2 cellular contexts compared by ENCODE assay signal in the genomic region with DNA sequence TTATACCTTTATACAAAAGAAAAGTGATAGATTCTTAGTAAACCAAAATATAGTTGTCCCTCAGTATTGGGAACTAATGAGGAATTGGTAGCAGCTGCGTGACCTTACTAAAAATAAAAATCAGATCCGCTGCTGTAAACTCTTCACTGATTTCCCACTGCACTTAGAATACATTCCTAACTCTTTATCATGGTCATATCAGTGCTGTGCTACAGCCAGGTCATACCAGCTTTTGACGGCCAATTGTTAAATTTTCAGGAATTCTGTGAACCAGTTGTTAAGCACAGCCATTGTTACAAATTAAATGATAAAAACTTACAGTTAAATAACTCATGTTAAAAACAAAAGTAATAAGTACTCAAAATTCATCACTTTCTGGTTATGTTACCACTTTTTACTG.
TF ChIP-seq lines count a peak whose summit lies in the region.

No MANE protein-coding gene starts in this region.

TF ChIP-seq in SK-N-SH treated with all-trans-retinoic acid at 6 μM for 48 hours, 23 proteins besides CTCF, POLR2A, EP300 and RAD21 (continued from another document):
- TF ChIP-seq, protein P1, sequence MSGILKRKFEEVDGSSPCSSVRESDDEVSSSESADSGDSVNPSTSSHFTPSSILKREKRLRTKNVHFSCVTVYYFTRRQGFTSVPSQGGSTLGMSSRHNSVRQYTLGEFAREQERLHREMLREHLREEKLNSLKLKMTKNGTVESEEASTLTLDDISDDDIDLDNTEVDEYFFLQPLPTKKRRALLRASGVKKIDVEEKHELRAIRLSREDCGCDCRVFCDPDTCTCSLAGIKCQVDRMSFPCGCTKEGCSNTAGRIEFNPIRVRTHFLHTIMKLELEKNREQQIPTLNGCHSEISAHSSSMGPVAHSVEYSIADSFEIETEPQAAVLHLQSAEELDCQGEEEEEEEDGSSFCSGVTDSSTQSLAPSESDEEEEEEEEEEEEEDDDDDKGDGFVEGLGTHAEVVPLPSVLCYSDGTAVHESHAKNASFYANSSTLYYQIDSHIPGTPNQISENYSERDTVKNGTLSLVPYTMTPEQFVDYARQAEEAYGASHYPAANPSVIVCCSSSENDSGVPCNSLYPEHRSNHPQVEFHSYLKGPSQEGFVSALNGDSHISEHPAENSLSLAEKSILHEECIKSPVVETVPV (CRISPR knock-in tag; IDR thresholded peaks at IDR 0.05) = no peak
- TF ChIP-seq ZFP3 (CRISPR knock-in tag; IDR thresholded peaks at IDR 0.05) (no peak), ZC3H10 (CRISPR knock-in tag; IDR thresholded peaks at IDR 0.05) (no peak), ZNF70 (CRISPR knock-in tag; IDR thresholded peaks at IDR 0.05) (no peak), ZNF565 (CRISPR knock-in tag; conservative IDR thresholded peaks at IDR 0.05; ENCODE audit: low read depth) (no peak), SNAI2 (CRISPR knock-in tag; IDR thresholded peaks at IDR 0.05) (no peak), TCF4 (CRISPR knock-in tag; IDR thresholded peaks at IDR 0.05; ENCODE audit: borderline replicate concordance) (no peak), BACH2 (CRISPR knock-in tag; IDR thresholded peaks at IDR 0.05; ENCODE audit: borderline replicate concordance) (no peak), ZNF8 (CRISPR knock-in tag; IDR thresholded peaks at IDR 0.05) (no peak), OSR1 (CRISPR knock-in tag; IDR thresholded peaks at IDR 0.05) (no peak), RARB (CRISPR knock-in tag; IDR thresholded peaks at IDR 0.05) (no peak), ESRRG (CRISPR knock-in tag; IDR thresholded peaks at IDR 0.05) (no peak)
- TF ChIP-seq, protein P2, sequence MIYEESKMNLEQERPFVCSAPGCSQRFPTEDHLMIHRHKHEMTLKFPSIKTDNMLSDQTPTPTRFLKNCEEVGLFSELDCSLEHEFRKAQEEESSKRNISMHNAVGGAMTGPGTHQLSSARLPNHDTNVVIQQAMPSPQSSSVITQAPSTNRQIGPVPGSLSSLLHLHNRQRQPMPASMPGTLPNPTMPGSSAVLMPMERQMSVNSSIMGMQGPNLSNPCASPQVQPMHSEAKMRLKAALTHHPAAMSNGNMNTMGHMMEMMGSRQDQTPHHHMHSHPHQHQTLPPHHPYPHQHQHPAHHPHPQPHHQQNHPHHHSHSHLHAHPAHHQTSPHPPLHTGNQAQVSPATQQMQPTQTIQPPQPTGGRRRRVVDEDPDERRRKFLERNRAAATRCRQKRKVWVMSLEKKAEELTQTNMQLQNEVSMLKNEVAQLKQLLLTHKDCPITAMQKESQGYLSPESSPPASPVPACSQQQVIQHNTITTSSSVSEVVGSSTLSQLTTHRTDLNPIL (CRISPR knock-in tag; IDR thresholded peaks at IDR 0.05; ENCODE audit: low read depth) = no peak
- TF ChIP-seq, protein P3, sequence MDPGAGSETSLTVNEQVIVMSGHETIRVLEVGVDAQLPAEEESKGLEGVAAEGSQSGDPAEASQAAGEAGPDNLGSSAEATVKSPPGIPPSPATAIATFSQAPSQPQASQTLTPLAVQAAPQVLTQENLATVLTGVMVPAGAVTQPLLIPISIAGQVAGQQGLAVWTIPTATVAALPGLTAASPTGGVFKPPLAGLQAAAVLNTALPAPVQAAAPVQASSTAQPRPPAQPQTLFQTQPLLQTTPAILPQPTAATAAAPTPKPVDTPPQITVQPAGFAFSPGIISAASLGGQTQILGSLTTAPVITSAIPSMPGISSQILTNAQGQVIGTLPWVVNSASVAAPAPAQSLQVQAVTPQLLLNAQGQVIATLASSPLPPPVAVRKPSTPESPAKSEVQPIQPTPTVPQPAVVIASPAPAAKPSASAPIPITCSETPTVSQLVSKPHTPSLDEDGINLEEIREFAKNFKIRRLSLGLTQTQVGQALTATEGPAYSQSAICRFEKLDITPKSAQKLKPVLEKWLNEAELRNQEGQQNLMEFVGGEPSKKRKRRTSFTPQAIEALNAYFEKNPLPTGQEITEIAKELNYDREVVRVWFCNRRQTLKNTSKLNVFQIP (CRISPR knock-in tag; IDR thresholded peaks at IDR 0.05; ENCODE audit: borderline replicate concordance, low read depth) = no peak

TF ChIP-seq in SK-N-SH, 30 proteins besides CTCF, POLR2A, EP300 and RAD21 (continued from another document):
- TF ChIP-seq, protein P4, sequence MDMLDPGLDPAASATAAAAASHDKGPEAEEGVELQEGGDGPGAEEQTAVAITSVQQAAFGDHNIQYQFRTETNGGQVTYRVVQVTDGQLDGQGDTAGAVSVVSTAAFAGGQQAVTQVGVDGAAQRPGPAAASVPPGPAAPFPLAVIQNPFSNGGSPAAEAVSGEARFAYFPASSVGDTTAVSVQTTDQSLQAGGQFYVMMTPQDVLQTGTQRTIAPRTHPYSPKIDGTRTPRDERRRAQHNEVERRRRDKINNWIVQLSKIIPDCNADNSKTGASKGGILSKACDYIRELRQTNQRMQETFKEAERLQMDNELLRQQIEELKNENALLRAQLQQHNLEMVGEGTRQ (IDR thresholded peaks at IDR 0.05; ENCODE audit: borderline replicate concordance, low read depth, low read length) = no peak
- TF ChIP-seq NRF1 (IDR thresholded peaks at IDR 0.05; ENCODE audit: low read depth, low read length) = no peak
- no peak for TF ChIP-seq FOXM1 (IDR thresholded peaks at IDR 0.05; ENCODE audit: low read depth)
- no peak for TF ChIP-seq FOXJ3 (CRISPR knock-in tag; IDR thresholded peaks at IDR 0.05)
- no peak for TF ChIP-seq GABPA (IDR thresholded peaks at IDR 0.05; ENCODE audit: low read depth)
- TF ChIP-seq EZH2phosphoT487 (IDR thresholded peaks at IDR 0.05; ENCODE audit: borderline replicate concordance, low read depth) = no peak
- no peak for TF ChIP-seq SMC3 (IDR thresholded peaks at IDR 0.05; ENCODE audit: low read depth, low read length)
- TF ChIP-seq MEF2A (IDR thresholded peaks at IDR 0.05; ENCODE audit: borderline replicate concordance, low read depth) = no peak
- TF ChIP-seq RCOR1 (IDR thresholded peaks at IDR 0.05; ENCODE audit: low read length) = no peak
- TF ChIP-seq TAF1 (IDR thresholded peaks at IDR 0.05; ENCODE audit: borderline replicate concordance, low read depth, low read length) = no peak
